ENCODE assay signal across 28 cellular contexts in the genomic region with DNA sequence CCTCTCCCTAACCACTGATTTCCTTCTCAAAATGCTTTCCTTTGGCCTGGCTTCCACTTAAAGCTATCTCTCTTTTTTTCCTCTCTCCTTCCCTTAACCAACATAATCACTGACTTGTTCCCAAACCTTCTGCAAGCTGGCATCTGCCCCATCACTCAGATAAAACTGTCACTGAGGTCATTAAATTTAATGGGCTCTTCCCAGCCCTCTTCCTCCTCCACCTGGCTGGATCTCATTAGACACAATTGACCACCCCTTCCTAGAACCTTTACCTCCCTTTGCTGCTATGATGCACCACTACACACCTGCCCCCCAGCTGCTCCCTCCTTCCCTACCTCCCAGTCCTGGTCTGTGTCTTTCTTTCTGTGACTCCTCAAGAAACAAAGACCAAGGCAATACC. TPM values are rescaled to one million over a fixed set of nuclear protein-coding genes. Genes with fewer than 3 reads are reported as not detected.
"Had no signal": no experiment of that assay in that cellular context is flagged by ENCODE, and none has a peak within 500 bp of the region (broad histone marks: within the 10 kb centered on the region; RNA-seq: fewer than 3 reads in every experiment).

No MANE protein-coding gene starts in this region.

- H3K27ac ChIP-seq: coronary artery, SK-N-MC had no signal

- H3K36me3 Mint-ChIP-seq: activated naive CD4-positive, alpha-beta T cell treated with anti-CD3 and anti-CD28 coated beads, Interleukin-2, amount 50 U/mL, for 24 hours; WTC11 had no signal

- DNase-seq: activated CD4-positive, alpha-beta T cell treated with anti-CD3 and anti-CD28 coated beads for 48 hours; activated CD4-positive, alpha-beta T cell treated with anti-CD3 and anti-CD28 coated beads, Interleukin-2, amount 50 U/mL, for 4 hours; activated CD4-positive, CD25-positive, alpha-beta regulatory T cell treated with anti-CD3 and anti-CD28 coated beads, Interleukin-2, amount 50 U/mL, for 72 hours; activated CD8-positive, alpha-beta T cell treated with anti-CD3 and anti-CD28 coated beads, Interleukin-2, amount 10 ng/mL, durations not matched to agents 7 days and 5 days; activated effector memory CD4-positive, alpha-beta T cell treated with Interleukin-2 at 50 U/mL for 16 hours; activated naive CD4-positive, alpha-beta T cell; activated T-cell treated with anti-CD3 and anti-CD28 coated beads, Interleukin-2, amount 50 U/mL, for 24 hours; aorta; central memory CD4-positive, alpha-beta T cell; MM.1S; NCI-H1436 treated with DMSO at 0.1 percent for 48 hours; NCI-H187; NCI-H2171; NCI-H345; NCI-H510A; NCI-H526 treated with DMSO at 0.1 percent for 48 hours; OCI-M1; RPMI8226 had no signal

- H3K9me3 Mint-ChIP-seq: activated naive CD4-positive, alpha-beta T cell treated with anti-CD3 and anti-CD28 coated beads, Interleukin-2, amount 50 U/mL, for 24 hours; activated T-cell treated with anti-CD3 and anti-CD28 coated beads, Interleukin-2, amount 50 U/mL, for 24 hours; activated T-helper 1 cell treated with anti-CD3 and anti-CD28 coated beads, Interleukin-12 subunit alpha, Interleukin-12 subunit beta, Interleukin-2, Interleukin-4 antibody, amounts not matched to agents 30 ng/mL and 10 ng/mL and 1 ng/mL, durations not matched to agents 14 hours and 24 hours and 36 hours had no signal

- H3K4me3 ChIP-seq: coronary artery, K562, SK-N-MC had no signal

- ATAC-seq: activated CD8-positive, alpha-beta T cell treated with anti-CD3 and anti-CD28 coated beads, Interleukin-2, amount 10 ng/mL, durations not matched to agents 7 days and 5 days; Panc1; Right ventricle myocardium inferior; WTC11 had no signal

- H3K4me1 Mint-ChIP-seq: activated naive CD4-positive, alpha-beta T cell treated with anti-CD3 and anti-CD28 coated beads, Interleukin-2, amount 50 U/mL, for 24 hours; WTC11 had no signal

- H3K27ac Mint-ChIP-seq: activated CD8-positive, alpha-beta T cell treated with anti-CD3 and anti-CD28 coated beads, Interleukin-2, amount 10 ng/mL, durations not matched to agents 7 days and 5 days; activated naive CD4-positive, alpha-beta T cell treated with anti-CD3 and anti-CD28 coated beads, Interleukin-2, amount 50 U/mL, for 24 hours; activated T-cell treated with anti-CD3 and anti-CD28 coated beads, Interleukin-2, amount 50 U/mL, for 24 hours; activated T-helper 1 cell treated with anti-CD3 and anti-CD28 coated beads, Interleukin-12 subunit alpha, Interleukin-12 subunit beta, Interleukin-2, Interleukin-4 antibody, amounts not matched to agents 30 ng/mL and 10 ng/mL and 1 ng/mL, durations not matched to agents 14 hours and 24 hours and 36 hours; WTC11 had no signal

- H3K4me3 Mint-ChIP-seq: activated CD8-positive, alpha-beta T cell treated with anti-CD3 and anti-CD28 coated beads, Interleukin-2, amount 10 ng/mL, durations not matched to agents 7 days and 5 days; activated naive CD4-positive, alpha-beta T cell treated with anti-CD3 and anti-CD28 coated beads, Interleukin-2, amount 50 U/mL, for 24 hours; activated T-cell treated with anti-CD3 and anti-CD28 coated beads, Interleukin-2, amount 50 U/mL, for 24 hours; activated T-helper 1 cell treated with anti-CD3 and anti-CD28 coated beads, Interleukin-12 subunit alpha, Interleukin-12 subunit beta, Interleukin-2, Interleukin-4 antibody, amounts not matched to agents 30 ng/mL and 10 ng/mL and 1 ng/mL, durations not matched to agents 14 hours and 24 hours and 36 hours; WTC11 had no signal

RNA-seq across cellular contexts. Expression of gene GJB5, which starts 44.0 kb away (rescaled TPM):
- total RNA-seq: activated CD8-positive, alpha-beta T cell treated with anti-CD3 and anti-CD28 coated beads, Interleukin-2, amount 10 ng/mL, durations not matched to agents 7 days and 5 days; activated T-helper 1 cell treated with anti-CD3 and anti-CD28 coated beads, Interleukin-12 subunit alpha, Interleukin-12 subunit beta, Interleukin-2, Interleukin-4 antibody, amounts not matched to agents 30 ng/mL and 10 ng/mL and 1 ng/mL, durations not matched to agents 14 hours and 24 hours and 36 hours; aorta; chondrocyte; K562; Right ventricle myocardium inferior; T-helper 1 cell treated with Interleukin-12 subunit alpha and Interleukin-12 subunit beta and Interleukin-4 antibody, amounts not matched to agents 30 ng/mL and 1 ng/mL, for 36 hours had no signal
- polyA plus RNA-seq: aorta had no signal

RNA-seq across cellular contexts. Expression of gene GJB4, which starts 48.7 kb away (rescaled TPM):
- total RNA-seq: activated CD8-positive, alpha-beta T cell treated with anti-CD3 and anti-CD28 coated beads, Interleukin-2, amount 10 ng/mL, durations not matched to agents 7 days and 5 days; activated T-helper 1 cell treated with anti-CD3 and anti-CD28 coated beads, Interleukin-12 subunit alpha, Interleukin-12 subunit beta, Interleukin-2, Interleukin-4 antibody, amounts not matched to agents 30 ng/mL and 10 ng/mL and 1 ng/mL, durations not matched to agents 14 hours and 24 hours and 36 hours; aorta; chondrocyte; K562; Right ventricle myocardium inferior; T-helper 1 cell treated with Interleukin-12 subunit alpha and Interleukin-12 subunit beta and Interleukin-4 antibody, amounts not matched to agents 30 ng/mL and 1 ng/mL, for 36 hours had no signal
- polyA plus RNA-seq: aorta had no signal
